20 cellular contexts compared by ENCODE assay signal in the genomic region with DNA sequence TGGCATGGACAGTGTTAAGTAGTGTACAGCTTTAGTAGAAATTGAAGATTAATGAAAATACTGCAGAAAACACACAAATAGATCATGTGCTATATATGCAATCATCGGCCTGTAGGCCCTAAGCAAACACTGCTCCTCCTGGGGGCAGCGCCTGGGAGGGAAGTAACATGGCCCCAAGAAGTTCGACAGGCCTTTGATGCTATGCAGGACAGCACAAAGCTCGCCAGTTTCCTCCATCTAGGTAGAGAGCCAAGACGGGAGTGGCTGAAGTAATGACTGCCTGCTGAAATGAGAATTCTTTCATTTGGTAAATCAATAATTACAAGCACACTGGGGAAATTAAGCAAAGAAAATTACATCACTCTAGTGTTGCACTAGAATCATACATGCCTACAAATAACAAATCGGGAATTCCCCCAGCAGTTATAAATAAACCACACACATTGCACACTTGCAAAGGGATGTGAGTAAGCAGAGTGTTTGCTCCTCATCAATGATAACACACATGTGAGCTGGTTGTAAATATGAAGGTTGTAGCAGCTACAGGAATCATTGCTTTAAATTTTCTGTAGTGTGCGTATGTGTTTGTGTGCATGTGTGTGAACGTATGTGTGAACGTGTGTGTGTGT.
"Had no signal": no experiment of that assay in that cellular context is flagged by ENCODE, and none has a peak within 500 bp of the region (broad histone marks: within the 10 kb centered on the region; RNA-seq: fewer than 3 reads in every experiment).

No MANE protein-coding gene starts in this region.

- FAIRE-seq: TTC549 had no signal

- H3K9me3 Mint-ChIP-seq: activated CD4-positive, alpha-beta memory T cell treated with anti-CD3 and anti-CD28 coated beads, Interleukin-2, amount 10 ng/mL, durations not matched to agents 7 days and 5 days had no signal

- DNase-seq: activated CD4-positive, alpha-beta memory T cell treated with anti-CD3 and anti-CD28 coated beads, Interleukin-2, amount 10 ng/mL, durations not matched to agents 7 days and 5 days; activated CD4-positive, alpha-beta T cell treated with anti-CD3 and anti-CD28 coated beads for 4 hours; activated naive CD4-positive, alpha-beta T cell; activated naive CD8-positive, alpha-beta T cell treated with anti-CD3 and anti-CD28 coated beads for 36 hours; activated T-cell treated with anti-CD3 and anti-CD28 coated beads, Interleukin-2, amount 50 U/mL, for 1 hour; amygdala; colonic mucosa; gastrocnemius medialis; heart left ventricle; left ventricle myocardium inferior; mammary epithelial cell; mucosa of descending colon; naive thymus-derived CD4-positive, alpha-beta T cell; stimulated activated CD4-positive, alpha-beta T cell treated with anti-CD3 and anti-CD28 coated beads, Interleukin-4, amount 100 ng/mL, for 4 hours; stimulated activated naive B cell treated with anti-CD40 and anti-IgM and Interleukin-4, amounts not matched to agents 10 μg/mL and 1 μg/mL and 100 μg/mL, for 72 hours; upper lobe of left lung had no signal

- H3K4me1 Mint-ChIP-seq: activated CD4-positive, alpha-beta memory T cell treated with anti-CD3 and anti-CD28 coated beads, Interleukin-2, amount 10 ng/mL, durations not matched to agents 7 days and 5 days; activated naive CD8-positive, alpha-beta T cell treated with anti-CD3 and anti-CD28 coated beads for 36 hours; activated T-helper 17 cell treated with anti-CD3 and anti-CD28 coated beads, Interleukin-2, amount 50 U/mL, for 72 hours had no signal

- H3K9me3 ChIP-seq: colonic mucosa, gastrocnemius medialis, thoracic aorta had no signal

- H3K27ac Mint-ChIP-seq: activated CD4-positive, alpha-beta memory T cell treated with anti-CD3 and anti-CD28 coated beads, Interleukin-2, amount 10 ng/mL, durations not matched to agents 7 days and 5 days; activated naive CD8-positive, alpha-beta T cell treated with anti-CD3 and anti-CD28 coated beads for 36 hours; activated T-helper 17 cell treated with anti-CD3 and anti-CD28 coated beads, Interleukin-2, amount 50 U/mL, for 72 hours; naive thymus-derived CD4-positive, alpha-beta T cell had no signal

- H3K4me1 ChIP-seq: colonic mucosa, gastrocnemius medialis, heart left ventricle, left ventricle myocardium inferior, upper lobe of left lung had no signal

- H3K36me3 Mint-ChIP-seq: activated naive CD8-positive, alpha-beta T cell treated with anti-CD3 and anti-CD28 coated beads for 36 hours had no signal

- ATAC-seq: activated T-helper 17 cell treated with anti-CD3 and anti-CD28 coated beads, Interleukin-2, amount 50 U/mL, for 72 hours; gastrocnemius medialis; mucosa of descending colon; naive thymus-derived CD4-positive, alpha-beta T cell; sciatic nerve had no signal

- H3K27me3 ChIP-seq: colonic mucosa, gastrocnemius medialis, heart left ventricle, upper lobe of left lung had no signal

- H3K4me3 ChIP-seq: colonic mucosa, gastrocnemius medialis, heart left ventricle, left ventricle myocardium inferior, mucosa of descending colon, thoracic aorta, upper lobe of left lung had no signal

- H3K36me3 ChIP-seq: colonic mucosa, gastrocnemius medialis, heart left ventricle, left ventricle myocardium inferior, thoracic aorta, upper lobe of left lung had no signal

- H3K27ac ChIP-seq: colonic mucosa, gastrocnemius medialis, heart left ventricle, left ventricle myocardium inferior, thoracic aorta, upper lobe of left lung had no signal

- H3K4me3 Mint-ChIP-seq: activated CD4-positive, alpha-beta memory T cell treated with anti-CD3 and anti-CD28 coated beads, Interleukin-2, amount 10 ng/mL, durations not matched to agents 7 days and 5 days; activated naive CD8-positive, alpha-beta T cell treated with anti-CD3 and anti-CD28 coated beads for 36 hours; activated T-helper 17 cell treated with anti-CD3 and anti-CD28 coated beads, Interleukin-2, amount 50 U/mL, for 72 hours; naive thymus-derived CD4-positive, alpha-beta T cell; stimulated activated naive B cell treated with anti-CD40 and anti-IgM and Interleukin-4, amounts not matched to agents 10 μg/mL and 1 μg/mL and 100 μg/mL, for 72 hours had no signal
